ENCODE assay signal across 11 cellular contexts in genomic region chr14:54312166-54312801, GRCh38.
DNase-seq lines count a peak whose midpoint lies in the region; ATAC-seq and TF ChIP-seq lines count a peak whose summit lies in the region.
"Had no signal": no experiment of that assay in that cellular context is flagged by ENCODE, and none has a peak within 500 bp of the region (broad histone marks: within the 10 kb centered on the region; RNA-seq: fewer than 3 reads in every experiment).

No MANE protein-coding gene starts in this region.

- no peak for TF ChIP-seq RAD21 in HCT116 (IDR thresholded peaks at IDR 0.05; ENCODE audit: low read depth)

- H3K4me3 ChIP-seq in HCT116 (replicated peaks in 1 of 2; ENCODE audit: low read depth in 1 of 2, low read length in 2 of 2) (peak overlapping the region in 1 of 2 experiments; percentile 1; a peak in 1 of 4 replicates), adipocyte (ENCODE audit: low read length) (no peak overlapping the region)

- CTCF ChIA-PET in HCT116 (lab: Charles Lee) = no interaction called here

- H3K4me2 ChIP-seq in HCT116 (ENCODE audit: low read length) = peak overlapping the region; percentile 52

- TF ChIP-seq POLR2A in HCT116 (IDR thresholded peaks at IDR 0.05; ENCODE audit: borderline replicate concordance, extremely low read depth, insufficient read depth, insufficient read length) = no peak

- no peak for TF ChIP-seq CTCF in HCT116 (IDR thresholded peaks at IDR 0.05 in 2 of 3, conservative IDR thresholded peaks at IDR 0.05 in 1 of 3; ENCODE audit: borderline replicate concordance in 1 of 3, insufficient read depth in 1 of 3, low read depth in 2 of 3, low read length in 2 of 3)

- H3K36me3 ChIP-seq in HCT116 (ENCODE audit: control insufficient read depth in 1 of 2, insufficient read depth in 2 of 2, low read length in 2 of 2) (no peaks in the 10 kb centered on the region), adipocyte (ENCODE audit: control insufficient read depth, insufficient read depth, low read length, severe bottlenecking) (no peaks in the 10 kb centered on the region)
- H3K36me3 ChIP-seq: BE2C had no signal

- intact Hi-C loops in HCT116 (cut with micrococcal nuclease) = loop anchor here (5.0 kb wide), 1 partner anchor 60 kb away; no protein-coding TSS in a partner anchor

- no peaks in the 10 kb centered on the region for H4K20me1 ChIP-seq in HCT116 (ENCODE audit: insufficient read depth)

- H3K9me3 ChIP-seq in HCT116 (ENCODE audit: control insufficient read depth in 1 of 2, insufficient read depth in 1 of 2, low read depth in 1 of 2, low read length in 2 of 2) = no peaks in the 10 kb centered on the region
- H3K9me3 ChIP-seq in adipocyte (ENCODE audit: control insufficient read depth, low read length) = peaks cover 5% of the 10 kb centered on the region
- H3K9me3 ChIP-seq: BE2C had no signal

- no peak overlapping the region for H3K9ac ChIP-seq in HCT116 (ENCODE audit: low read length)
- H3K9ac ChIP-seq in adipocyte (ENCODE audit: low read length) = no peak overlapping the region

- peak; percentile 45 for DNase-seq in 8988T
- peak; percentile 62 for DNase-seq in HCT116 (ENCODE audit: low read depth, low spot score)
- DNase-seq in adipocyte (ENCODE audit: low read depth) = peak; percentile 94
- DNase-seq in hepatic stellate cell (ENCODE audit: low spot score) = peak; percentile 56
- DNase-seq in DMS153 (lab: John Stamatoyannopoulos, UW) = no peak
- DNase-seq in CD1c-positive myeloid dendritic cell (ENCODE audit: extremely low spot score) = no peak
- DNase-seq: activated T-cell treated with anti-CD3 and anti-CD28 coated beads for 4 hours, BE2C, endodermal cell had no signal

- POLR2A ChIA-PET in HCT116 (lab: Charles Lee) = no interaction called here

- no peaks in the 10 kb centered on the region for H3K9me2 ChIP-seq in HCT116 (ENCODE audit: insufficient read depth)

- H3K4me1 ChIP-seq in HCT116 (ENCODE audit: control insufficient read depth in 1 of 2, insufficient read depth in 2 of 2, low read length in 2 of 2) (peaks cover 23 to 37% of the 10 kb centered on the region in 2 experiments), adipocyte (ENCODE audit: control insufficient read depth, insufficient read depth, low read length) (peaks cover 13% of the 10 kb centered on the region)
- H3K4me1 ChIP-seq: BE2C had no signal

- peak overlapping the region; percentile 41 for H3K27ac ChIP-seq in HCT116 (ENCODE audit: low read depth, low read length)

- RAD21 ChIA-PET in HCT116 (lab: Charles Lee; ENCODE audit: low non-redundant PET in 1 of 2, low total read pairs in 2 of 2, uncharacterized antibody in 2 of 2, unreplicated experiment in 2 of 2) = no interaction called here

- no peaks in the 10 kb centered on the region for H3K27me3 ChIP-seq in HCT116 (ENCODE audit: insufficient read depth, low read length)
- H3K27me3 ChIP-seq in adipocyte (replicated peaks; ENCODE audit: control insufficient read depth, insufficient read depth, low read length) = peaks cover 47% of the 10 kb centered on the region
- H3K27me3 ChIP-seq: BE2C had no signal

- BruUV-seq in HCT116 (replicated peaks; lab: Mats Ljungman, UMichigan) = no TSS peak

- peak; percentile 88 for ATAC-seq in HCT116
- no peak for ATAC-seq in GM21528 (IDR thresholded peaks at IDR 0.05; ENCODE audit: low FRiP score, unreplicated experiment)
- ATAC-seq in GM21360 (IDR thresholded peaks at IDR 0.05; ENCODE audit: unreplicated experiment) = no peak

- H2AFZ ChIP-seq in HCT116 (ENCODE audit: low read depth, low read length, poor library complexity, severe bottlenecking) = no peak overlapping the region

- no peaks in the 10 kb centered on the region for H3K79me2 ChIP-seq in HCT116 (ENCODE audit: insufficient read depth, low read length)

TF ChIP-seq in HCT116, 20 proteins besides CTCF, POLR2A, EP300 and RAD21:
- TF ChIP-seq EGR1 (IDR thresholded peaks at IDR 0.05; ENCODE audit: low read depth) (0 out of 2 replicates have a peak, but pooled peaks have one; percentile 21), CEBPB (IDR thresholded peaks at IDR 0.05; ENCODE audit: low read depth) (peak; percentile 54), SP1 (IDR thresholded peaks at IDR 0.05; ENCODE audit: low read depth) (peak; percentile 65; the same call in 1 of the 2 replicates), ZBTB33 (IDR thresholded peaks at IDR 0.05; ENCODE audit: extremely low read depth, insufficient replicate concordance, low read length) (no peak), ATF3 (IDR thresholded peaks at IDR 0.05) (no peak), TCF7L2 (IDR thresholded peaks at IDR 0.05; ENCODE audit: borderline replicate concordance, extremely low read depth, insufficient read depth, insufficient read length) (peak; percentile 64), POLR2AphosphoS5 (IDR thresholded peaks at IDR 0.05; ENCODE audit: low read depth, low read length) (0 out of 2 replicates have a peak, but pooled peaks have one; percentile 22), FOSL1 (IDR thresholded peaks at IDR 0.05; ENCODE audit: low read depth) (0 out of 2 replicates have a peak, but pooled peaks have one; percentile 19), JUND (IDR thresholded peaks at IDR 0.05) (0 out of 2 replicates have a peak, but pooled peaks have one; percentile 17)

Comparison
In these comparisons a context has a peak if more than half of its experiments do, and no peak if none do; other contexts are left out.
1. DNase-seq: peak in 8988T (single experiment), HCT116 (single experiment), adipocyte (single experiment) and hepatic stellate cell (single experiment); none in DMS153 (single experiment) and CD1c-positive myeloid dendritic cell (single experiment).